In the genomic region with DNA sequence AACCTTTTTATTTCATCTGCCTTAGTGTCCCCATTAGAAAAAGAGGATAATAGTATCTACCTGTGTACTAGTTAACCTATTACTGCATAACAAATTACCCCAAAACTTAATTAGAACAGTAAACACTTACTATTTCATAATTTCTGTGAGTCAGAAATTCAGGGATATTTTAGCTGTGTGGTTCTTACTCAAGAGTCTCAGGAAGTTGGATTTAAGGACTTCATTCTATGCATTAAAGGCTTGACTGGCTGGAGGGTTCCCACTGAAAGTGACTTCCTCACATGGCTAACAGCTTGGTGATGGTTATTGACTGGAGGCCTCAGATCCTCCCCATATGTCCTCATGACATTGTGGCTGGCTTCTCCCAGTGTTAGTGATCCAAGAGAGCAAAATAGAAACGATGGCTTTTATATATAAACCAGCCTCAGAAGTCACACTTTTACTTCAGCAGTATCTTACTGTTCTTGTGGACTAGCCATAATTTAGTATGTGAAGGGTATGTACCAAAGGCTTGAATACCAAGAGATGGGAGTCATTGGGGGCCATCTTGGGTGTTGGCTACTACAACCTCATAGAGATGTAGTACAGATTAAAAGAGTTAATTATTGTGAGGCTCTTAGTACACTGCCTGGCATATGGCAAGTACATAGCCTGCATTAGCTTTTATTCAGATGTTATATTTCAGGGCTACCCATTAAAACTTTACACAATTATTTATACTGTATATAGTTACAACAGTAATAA, we compare ENCODE assay signal across 15 cellular contexts. TPM values are rescaled to one million over a fixed set of nuclear protein-coding genes. Genes with fewer than 3 reads are reported as not detected.
DNase-seq lines count a peak whose midpoint lies in the region; ATAC-seq and TF ChIP-seq lines count a peak whose summit lies in the region.
"Had no signal": no experiment of that assay in that cellular context is flagged by ENCODE, and none has a peak within 500 bp of the region (broad histone marks: within the 10 kb centered on the region; RNA-seq: fewer than 3 reads in every experiment).

No MANE protein-coding gene starts in this region.

- CTCF ChIA-PET in activated CD4-positive, alpha-beta T cell treated with anti-CD3 and anti-CD28 coated beads, Interleukin-2, amount 10 ng/mL, durations not matched to agents 7 days and 5 days (lab: Charles Lee), result interaction anchor here (1.7 kb wide), 1 partner anchor 11 kb away, joined by 3 read pairs; no protein-coding TSS in a partner anchor

- POLR2A ChIA-PET in activated CD4-positive, alpha-beta T cell treated with anti-CD3 and anti-CD28 coated beads, Interleukin-2, amount 10 ng/mL, durations not matched to agents 7 days and 5 days (lab: Charles Lee), result no interaction called here

- H3K36me3 Mint-ChIP-seq in natural killer cell (no peaks in the 10 kb centered on the region), naive B cell (no peaks in the 10 kb centered on the region)
- no peaks in the 10 kb centered on the region for H3K36me3 Mint-ChIP-seq in natural killer cell treated with Interleukin-12 subunit alpha and Interleukin-12 subunit beta and Interleukin-15 and Interleukin-18, amount 100 ng/mL, for 72 hours
- H3K36me3 Mint-ChIP-seq in activated CD4-positive, alpha-beta T cell treated with anti-CD3 and anti-CD28 coated beads, Interleukin-2, amount 10 ng/mL, durations not matched to agents 7 days and 5 days (ENCODE audit: low read depth), result peaks cover 16% of the 10 kb centered on the region

- H3K27ac Mint-ChIP-seq in natural killer cell (peak overlapping the region; percentile 14 to 19), naive B cell (peak overlapping the region in 4 of 6 donors; percentile 11 to 65 (median 44))
- H3K27ac Mint-ChIP-seq in natural killer cell treated with Interleukin-12 subunit alpha and Interleukin-12 subunit beta and Interleukin-15 and Interleukin-18, amount 100 ng/mL, for 72 hours, result no peak overlapping the region
- no peak overlapping the region for H3K27ac Mint-ChIP-seq in activated CD4-positive, alpha-beta T cell treated with anti-CD3 and anti-CD28 coated beads, Interleukin-2, amount 10 ng/mL, durations not matched to agents 7 days and 5 days
- H3K27ac Mint-ChIP-seq: activated naive CD4-positive, alpha-beta T cell treated with anti-CD3 and anti-CD28 coated beads for 36 hours had no signal

- ATAC-seq in natural killer cell (no peak), naive B cell (ENCODE audit: low read depth in 2 of 2) (no peak)
- no peak for ATAC-seq in natural killer cell treated with Interleukin-12 subunit alpha and Interleukin-12 subunit beta and Interleukin-15 and Interleukin-18, amount 100 ng/mL, for 72 hours

- H3K4me3 Mint-ChIP-seq in natural killer cell (no peak overlapping the region), naive B cell (peak overlapping the region in 3 of 8 donors; percentile 2 to 62 (median 17))
- H3K4me3 Mint-ChIP-seq in natural killer cell treated with Interleukin-12 subunit alpha and Interleukin-12 subunit beta and Interleukin-15 and Interleukin-18, amount 100 ng/mL, for 72 hours, result no peak overlapping the region
- H3K4me3 Mint-ChIP-seq in activated CD4-positive, alpha-beta T cell treated with anti-CD3 and anti-CD28 coated beads, Interleukin-2, amount 10 ng/mL, durations not matched to agents 7 days and 5 days, result no peak overlapping the region
- H3K4me3 Mint-ChIP-seq: activated naive CD4-positive, alpha-beta T cell treated with anti-CD3 and anti-CD28 coated beads for 36 hours had no signal

- H3K27me3 Mint-ChIP-seq in natural killer cell (ENCODE audit: low read depth in 2 of 2), result no peaks in the 10 kb centered on the region
- H3K27me3 Mint-ChIP-seq in natural killer cell treated with Interleukin-12 subunit alpha and Interleukin-12 subunit beta and Interleukin-15 and Interleukin-18, amount 100 ng/mL, for 72 hours, result no peaks in the 10 kb centered on the region
- no peaks in the 10 kb centered on the region for H3K27me3 Mint-ChIP-seq in naive B cell
- H3K27me3 Mint-ChIP-seq in activated CD4-positive, alpha-beta T cell treated with anti-CD3 and anti-CD28 coated beads, Interleukin-2, amount 10 ng/mL, durations not matched to agents 7 days and 5 days, result no peaks in the 10 kb centered on the region
- H3K27me3 Mint-ChIP-seq: CD8-positive, alpha-beta memory T cell had no signal

- H3K9me3 Mint-ChIP-seq in natural killer cell, result no peaks in the 10 kb centered on the region
- H3K9me3 Mint-ChIP-seq in natural killer cell treated with Interleukin-12 subunit alpha and Interleukin-12 subunit beta and Interleukin-15 and Interleukin-18, amount 100 ng/mL, for 72 hours, result no peaks in the 10 kb centered on the region
- H3K9me3 Mint-ChIP-seq in naive B cell, result no peaks in the 10 kb centered on the region
- H3K9me3 Mint-ChIP-seq in activated CD4-positive, alpha-beta T cell treated with anti-CD3 and anti-CD28 coated beads, Interleukin-2, amount 10 ng/mL, durations not matched to agents 7 days and 5 days, result no peaks in the 10 kb centered on the region
- H3K9me3 Mint-ChIP-seq: activated naive CD4-positive, alpha-beta T cell treated with anti-CD3 and anti-CD28 coated beads for 36 hours; CD8-positive, alpha-beta memory T cell had no signal

- H3K4me1 Mint-ChIP-seq in natural killer cell (peaks cover 62 to 64% of the 10 kb centered on the region in 2 donors), naive B cell (peaks cover 51 to 83% (median 65%) of the 10 kb centered on the region in 3 donors)
- H3K4me1 Mint-ChIP-seq in natural killer cell treated with Interleukin-12 subunit alpha and Interleukin-12 subunit beta and Interleukin-15 and Interleukin-18, amount 100 ng/mL, for 72 hours (ENCODE audit: low read depth in 2 of 2), result peaks cover 51 to 54% of the 10 kb centered on the region in 2 donors
- peaks cover 66% of the 10 kb centered on the region for H3K4me1 Mint-ChIP-seq in activated CD4-positive, alpha-beta T cell treated with anti-CD3 and anti-CD28 coated beads, Interleukin-2, amount 10 ng/mL, durations not matched to agents 7 days and 5 days

- TF ChIP-seq CTCF in natural killer cell (IDR thresholded peaks at IDR 0.05), result no peak

- no peak for DNase-seq in natural killer cell
- no peak for DNase-seq in natural killer cell treated with Interleukin-12 subunit alpha and Interleukin-12 subunit beta and Interleukin-15 and Interleukin-18, amount 100 ng/mL, for 72 hours (ENCODE audit: low spot score)
- DNase-seq in amniotic epithelial cell (ENCODE audit: low read depth), result peak; percentile 34
- DNase-seq in naive B cell, result no peak
- no peak for DNase-seq in medulla oblongata (ENCODE audit: extremely low spot score)
- no peak for DNase-seq in NCI-H1417 treated with DMSO at 0.1 percent for 48 hours (lab: John Stamatoyannopoulos, UW)
- no peak for DNase-seq in DMS53 (lab: John Stamatoyannopoulos, UW)
- no peak for DNase-seq in activated CD4-positive, alpha-beta T cell treated with anti-CD3 and anti-CD28 coated beads, Interleukin-2, amount 10 ng/mL, durations not matched to agents 7 days and 5 days
- DNase-seq: activated naive CD4-positive, alpha-beta T cell treated with anti-CD3 and anti-CD28 coated beads for 36 hours; CD8-positive, alpha-beta memory T cell; left ventricle myocardium inferior; NCI-H2107; NCI-H748 treated with DMSO at 0.1 percent for 48 hours; Peyer's patch; transverse colon had no signal

- intact Hi-C loops in natural killer cell (cut with micrococcal nuclease), result no loop called here

RNA-seq across cellular contexts. Expression of gene RAD23B, which starts 9.9 kb away (rescaled TPM):
- total RNA-seq in natural killer cell, result 100 to 1,000 TPM in 1 of 3 donors, 10 to 100 TPM in 2; 85.6 to 101 (median 92.6) TPM
- total RNA-seq in natural killer cell treated with Interleukin-12 subunit alpha and Interleukin-12 subunit beta and Interleukin-15 and Interleukin-18, amount 100 ng/mL, for 72 hours, result 10 to 100 TPM; 94.7 to 94.8 TPM
- polyA plus RNA-seq in naive B cell (ENCODE audit: low read depth in 6 of 6), result 10 to 100 TPM; 11.7 to 33.6 (median 25.2) TPM
- 100 to 1,000 TPM in 1 of 2 experiments, 10 to 100 TPM in 1; 89.7 to 116 TPM for total RNA-seq in activated CD4-positive, alpha-beta T cell treated with anti-CD3 and anti-CD28 coated beads, Interleukin-2, amount 10 ng/mL, durations not matched to agents 7 days and 5 days

Comparison
In these comparisons a context has a peak if more than half of its experiments do, and no peak if none do; other contexts are left out.
1. H3K27ac Mint-ChIP-seq: peak in natural killer cell (2 of 2) and naive B cell (4 of 6); none in natural killer cell treated with Interleukin-12 subunit alpha and Interleukin-12 subunit beta and Interleukin-15 and Interleukin-18, amount 100 ng/mL, for 72 hours (0 of 2) and activated CD4-positive, alpha-beta T cell treated with anti-CD3 and anti-CD28 coated beads, Interleukin-2, amount 10 ng/mL, durations not matched to agents 7 days and 5 days (single experiment).